In genomic region chr6:130148181-130148580, GRCh38 we compare ENCODE assay signal across 15 cellular contexts.
DNase-seq lines count a peak whose midpoint lies in the region; ATAC-seq, FAIRE-seq and TF ChIP-seq lines count a peak whose summit lies in the region.
"Had no signal": no experiment of that assay in that cellular context is flagged by ENCODE, and none has a peak within 500 bp of the region (broad histone marks: within the 10 kb centered on the region; RNA-seq: fewer than 3 reads in every experiment).

No MANE protein-coding gene starts in this region.

- no peaks in the 10 kb centered on the region for H3K27me3 Mint-ChIP-seq in activated B cell treated with CpG ODN at 0.5 μM for 24 hours
- H3K27me3 Mint-ChIP-seq in naive thymus-derived CD4-positive, alpha-beta T cell, result no peaks in the 10 kb centered on the region

- peaks cover 3% of the 10 kb centered on the region for H3K9me3 Mint-ChIP-seq in activated B cell treated with CpG ODN at 0.5 μM for 24 hours
- peaks cover 0 to 11% (median 0%) of the 10 kb centered on the region in 11 donors for H3K9me3 Mint-ChIP-seq in naive thymus-derived CD4-positive, alpha-beta T cell
- H3K9me3 Mint-ChIP-seq: activated T-helper 2 cell treated with anti-CD3 and anti-CD28 coated beads, Interferon-gamma antibody, Interleukin-2, Interleukin-4, amounts not matched to agents 10 μg/mL and 5 μg/mL and 100 μg/mL, durations not matched to agents 14 hours and 24 hours and 36 hours; nephron had no signal

- H3K4me3 ChIP-seq in Loucy (ENCODE audit: low read length, poor library complexity, severe bottlenecking) (no peak overlapping the region), pancreas (no peak overlapping the region)
- H3K4me3 ChIP-seq in naive thymus-derived CD4-positive, alpha-beta T cell (ENCODE audit: low read length), result no peak overlapping the region

- POLR2A ChIA-PET in activated B cell treated with CpG ODN at 0.5 μM for 24 hours (lab: Charles Lee), result no interaction called here
- POLR2A ChIA-PET in naive thymus-derived CD4-positive, alpha-beta T cell (lab: Charles Lee), result interaction anchor here (0.6 kb wide), 1 partner anchor 58 kb away, joined by 4 read pairs; no protein-coding TSS in a partner anchor

- no peak overlapping the region for H3K9ac ChIP-seq in Loucy (ENCODE audit: low read depth, low read length, poor library complexity, severe bottlenecking)

- H3K4me1 Mint-ChIP-seq in activated B cell treated with CpG ODN at 0.5 μM for 24 hours, result no peaks in the 10 kb centered on the region
- peaks cover 2 to 25% (median 8%) of the 10 kb centered on the region in 7 donors for H3K4me1 Mint-ChIP-seq in naive thymus-derived CD4-positive, alpha-beta T cell
- H3K4me1 Mint-ChIP-seq: nephron had no signal

- H3K79me2 ChIP-seq in Loucy (ENCODE audit: insufficient read depth, low read length), result no peaks in the 10 kb centered on the region

- H3K9me3 ChIP-seq in Loucy (ENCODE audit: insufficient read depth, low read depth, low read length), result no peaks in the 10 kb centered on the region
- no peaks in the 10 kb centered on the region for H3K9me3 ChIP-seq in naive thymus-derived CD4-positive, alpha-beta T cell (ENCODE audit: control insufficient read depth in 2 of 3, low read length in 3 of 3)
- no peaks in the 10 kb centered on the region for H3K9me3 ChIP-seq in pancreas

- no peak overlapping the region for H3K4me3 Mint-ChIP-seq in activated B cell treated with CpG ODN at 0.5 μM for 24 hours
- peak overlapping the region in 1 of 10 donors; percentile 26 for H3K4me3 Mint-ChIP-seq in naive thymus-derived CD4-positive, alpha-beta T cell
- H3K4me3 Mint-ChIP-seq: nephron had no signal

- H3K27ac Mint-ChIP-seq in activated B cell treated with CpG ODN at 0.5 μM for 24 hours, result no peak overlapping the region
- peak overlapping the region in 6 of 9 donors; percentile 8 to 78 (median 43) for H3K27ac Mint-ChIP-seq in naive thymus-derived CD4-positive, alpha-beta T cell
- H3K27ac Mint-ChIP-seq: activated T-helper 2 cell treated with anti-CD3 and anti-CD28 coated beads, Interferon-gamma antibody, Interleukin-2, Interleukin-4, amounts not matched to agents 10 μg/mL and 5 μg/mL and 100 μg/mL, durations not matched to agents 14 hours and 24 hours and 36 hours; nephron had no signal

- H3K27ac ChIP-seq in naive thymus-derived CD4-positive, alpha-beta T cell (ENCODE audit: low read depth, low read length), result no peak overlapping the region
- H3K27ac ChIP-seq in pancreas, result no peak overlapping the region

- H3K4me1 ChIP-seq in Loucy (ENCODE audit: insufficient read depth, low read length, poor library complexity, severe bottlenecking), result no peaks in the 10 kb centered on the region
- H3K4me1 ChIP-seq in naive thymus-derived CD4-positive, alpha-beta T cell (ENCODE audit: control insufficient read depth in 2 of 2, insufficient read depth in 2 of 2, low read length in 2 of 2), result no peaks in the 10 kb centered on the region
- H3K4me1 ChIP-seq in pancreas, result no peaks in the 10 kb centered on the region

- CTCF ChIA-PET in activated B cell treated with CpG ODN at 0.5 μM for 24 hours (lab: Charles Lee), result no interaction called here
- CTCF ChIA-PET in naive thymus-derived CD4-positive, alpha-beta T cell (lab: Charles Lee), result interaction anchor here (0.6 to 1.7 kb wide), 3 partner anchors 111 to 1760 kb away, joined by 3 to 4 read pairs (median 3); no protein-coding TSS in a partner anchor

- H4K20me1 ChIP-seq in Loucy (ENCODE audit: insufficient read depth, low read length, poor library complexity, severe bottlenecking), result no peaks in the 10 kb centered on the region

- H3K36me3 Mint-ChIP-seq in activated B cell treated with CpG ODN at 0.5 μM for 24 hours (ENCODE audit: low read depth), result peaks cover 28% of the 10 kb centered on the region
- H3K36me3 Mint-ChIP-seq in naive thymus-derived CD4-positive, alpha-beta T cell, result peaks cover 7 to 81% (median 60%) of the 10 kb centered on the region in 5 donors

- FAIRE-seq in pancreas (lab: Jason Lieb, UNC), result no peak
- FAIRE-seq: A204.1 had no signal

- DNase-seq in DMS53 (lab: John Stamatoyannopoulos, UW) (peak; percentile 3), DMS53 treated with DMSO at 0.1 percent for 48 hours (lab: John Stamatoyannopoulos, UW; ENCODE audit: unreplicated experiment) (no peak), activated B cell treated with CpG ODN at 0.5 μM for 24 hours (no peak), pancreas (no peak), HuH-7.5 (ENCODE audit: low spot score) (no peak)
- peak in 1 of 9 donors; percentile 20 for DNase-seq in naive thymus-derived CD4-positive, alpha-beta T cell
- DNase-seq: cortex of kidney, GDM1, NCI-H524 treated with DMSO at 0.1 percent for 48 hours, T-helper 9 cell had no signal

- no peaks in the 10 kb centered on the region for H3K36me3 ChIP-seq in Loucy (ENCODE audit: insufficient read depth, low read length)
- peaks cover 0 to 44% (median 28%) of the 10 kb centered on the region in 3 experiments for H3K36me3 ChIP-seq in naive thymus-derived CD4-positive, alpha-beta T cell (ENCODE audit: control insufficient read depth in 2 of 3, insufficient read depth in 3 of 3, low read length in 3 of 3)
- H3K36me3 ChIP-seq in pancreas, result no peaks in the 10 kb centered on the region

- TF ChIP-seq CTCF in Loucy (conservative IDR thresholded peaks at IDR 0.05; ENCODE audit: low read length) (peak; percentile 59), activated B cell treated with CpG ODN at 0.5 μM for 24 hours (IDR thresholded peaks at IDR 0.05) (no peak), pancreas (IDR thresholded peaks at IDR 0.05) (no peak)

- 77% methylated on average over 7 of the region's 7 CpGs for WGBS in pancreas, 2 donors

- intact Hi-C loops in activated B cell treated with CpG ODN at 0.5 μM for 24 hours (cut with micrococcal nuclease) (loop anchor here (5.0 kb wide), 1 partner anchor 41 kb away; no protein-coding TSS in a partner anchor), pancreas (cut with DNase I) (no loop called here)
- intact Hi-C loops in naive thymus-derived CD4-positive, alpha-beta T cell (cut with micrococcal nuclease), result loop anchor here in 1 of 2 donors (1.0 kb wide), 1 partner anchor 134 kb away; no protein-coding TSS in a partner anchor

- H3K27me3 ChIP-seq in Loucy (ENCODE audit: insufficient read depth, low read length, poor library complexity, severe bottlenecking) (no peaks in the 10 kb centered on the region), pancreas (no peaks in the 10 kb centered on the region)
- no peaks in the 10 kb centered on the region for H3K27me3 ChIP-seq in naive thymus-derived CD4-positive, alpha-beta T cell (ENCODE audit: control insufficient read depth in 2 of 2, insufficient read depth in 2 of 2, low read length in 2 of 2)

- no peak overlapping the region for H3K4me2 ChIP-seq in Loucy (ENCODE audit: low read depth, low read length, poor library complexity, severe bottlenecking)

- H2AFZ ChIP-seq in Loucy (ENCODE audit: low read length), result no peak overlapping the region

- no peaks in the 10 kb centered on the region for H3F3A ChIP-seq in Loucy (ENCODE audit: low read depth)

- ATAC-seq in activated B cell treated with CpG ODN at 0.5 μM for 24 hours (ENCODE audit: low read depth) (peak; percentile 45), HG02759 (IDR thresholded peaks at IDR 0.05; ENCODE audit: unreplicated experiment) (no peak), pancreas (no peak)
- peak; percentile 55 for ATAC-seq in naive thymus-derived CD4-positive, alpha-beta T cell

- H3K9me2 ChIP-seq in Loucy (replicated peaks; ENCODE audit: low read depth, low read length), result no peaks in the 10 kb centered on the region

Comparison
In these comparisons a context has a peak if more than half of its experiments do, and no peak if none do; other contexts are left out.
1. ATAC-seq: peak in activated B cell treated with CpG ODN at 0.5 μM for 24 hours (single experiment) and naive thymus-derived CD4-positive, alpha-beta T cell (single experiment); none in HG02759 (single experiment) and pancreas (0 of 4).